Comparison of ENCODE assay signal across 8 cellular contexts in genomic region chr15:75842722-75843617, GRCh38. TPM values are rescaled to one million over a fixed set of nuclear protein-coding genes. Genes with fewer than 3 reads are reported as not detected.
DNase-seq lines count a peak whose midpoint lies in the region; ATAC-seq, FAIRE-seq and TF ChIP-seq lines count a peak whose summit lies in the region.

UBE2Q2 (plus strand) TSS chr15:75843447; CDS start chr15:75843667, 220 bp downstream.

- DNase-seq in AG10803 (ENCODE audit: low read depth): peak; percentile 68
- peak; percentile 65 for DNase-seq in GM19239 (ENCODE audit: insufficient read length, low spot score)
- DNase-seq in OCI-LY7 (ENCODE audit: low spot score): peak; percentile 77
- peak; percentile 69 for DNase-seq in activated T-cell treated with anti-CD3 and anti-CD28 coated beads for 48 hours (ENCODE audit: low read depth)
- peak; percentile 84 to 88 for DNase-seq in erythroblast (lab: John Stamatoyannopoulos, UW)
- peak; percentile 48 to 49 for DNase-seq in stimulated activated CD8-positive, alpha-beta memory T cell treated with anti-CD3 and anti-CD28 coated beads, Interleukin-7, amount 100 ng/mL, for 1 hour (ENCODE audit: low read depth in 2 of 2)

- H3K79me2 ChIP-seq in OCI-LY7 (ENCODE audit: insufficient read depth, low read depth, low read length): peaks cover 30% of the 10 kb centered on the region; the same call in 1 of the 2 replicates

- no peak for TF ChIP-seq POLR2A in erythroblast (IDR thresholded peaks at IDR 0.05; ENCODE audit: low read length)

- no peaks in the 10 kb centered on the region for H3K9me3 ChIP-seq in OCI-LY7 (ENCODE audit: low read length)
- no peaks in the 10 kb centered on the region for H3K9me3 ChIP-seq in mucosa of stomach (ENCODE audit: control insufficient read depth, low read length)

- H3K36me3 ChIP-seq in OCI-LY7 (ENCODE audit: insufficient read depth, low read length) (no peaks in the 10 kb centered on the region), mucosa of stomach (ENCODE audit: control insufficient read depth, insufficient read depth, low read length) (no peaks in the 10 kb centered on the region)

- H2AFZ ChIP-seq in OCI-LY7 (ENCODE audit: low read length): peak within 1 kb of the TSS; percentile 84

- POLR2A ChIA-PET in OCI-LY7 (lab: Charles Lee): interaction anchor here (1.0 to 1.1 kb wide), 2 partner anchors 16 to 61 kb away, joined by 3 to 4 read pairs; no protein-coding TSS in a partner anchor

- H3K4me3 ChIP-seq in AG10803 (ENCODE audit: low read length): peak within 1 kb of the TSS; percentile 91
- peak within 1 kb of the TSS; percentile 98 for H3K4me3 ChIP-seq in OCI-LY7 (ENCODE audit: low read depth, low read length, poor library complexity, severe bottlenecking)
- peak within 1 kb of the TSS; percentile 60 for H3K4me3 ChIP-seq in mucosa of stomach (ENCODE audit: low read length)

- intact Hi-C loops in OCI-LY7 (cut with micrococcal nuclease; ENCODE audit: unreplicated experiment): no loop called here

- peaks cover 7% of the 10 kb centered on the region for H3K27me3 ChIP-seq in mucosa of stomach (ENCODE audit: control insufficient read depth, insufficient read depth, low read length)

- ATAC-seq in HG03571 (IDR thresholded peaks at IDR 0.05; ENCODE audit: unreplicated experiment): peak; percentile 46

- H3K27ac ChIP-seq in OCI-LY7 (ENCODE audit: low read depth, low read length, poor library complexity, severe bottlenecking): peak within 1 kb of the TSS; percentile 53

- no TSS peak for BruUV-seq in OCI-LY7 (replicated peaks; lab: Mats Ljungman, UMichigan)

- peaks cover 14% of the 10 kb centered on the region; the same call in 1 of the 2 replicates for H4K20me1 ChIP-seq in OCI-LY7 (ENCODE audit: insufficient read depth, low read length)

- H3K4me1 ChIP-seq in OCI-LY7 (ENCODE audit: insufficient read depth, low read length, poor library complexity, severe bottlenecking) (peaks cover 37% of the 10 kb centered on the region), mucosa of stomach (ENCODE audit: control insufficient read depth, insufficient read depth, low read length) (peaks cover 18% of the 10 kb centered on the region)

- peak; percentile 28 for FAIRE-seq in GM19239 (lab: Jason Lieb, UNC)

- no peaks in the 10 kb centered on the region for H3K9me2 ChIP-seq in OCI-LY7 (ENCODE audit: insufficient read depth, low read length)

- H3K4me2 ChIP-seq in OCI-LY7 (ENCODE audit: low read length): peak within 1 kb of the TSS; percentile 94

- peak within 1 kb of the TSS; percentile 83 for H3K9ac ChIP-seq in mucosa of stomach (ENCODE audit: low read length)

- CTCF ChIA-PET in OCI-LY7 (lab: Charles Lee; ENCODE audit: unreplicated experiment): no interaction called here

- TF ChIP-seq CTCF in AG10803 (conservative IDR thresholded peaks at IDR 0.05; ENCODE audit: low read length): no peak
- no peak for TF ChIP-seq CTCF in OCI-LY7 (conservative IDR thresholded peaks at IDR 0.05; ENCODE audit: low read length)

RNA-seq across cellular contexts. Expression of gene UBE2Q2, which starts in this region (rescaled TPM):
- 8.6 and 12.0 TPM in 2 replicates for total RNA-seq in OCI-LY7 (2014; rRNA removed; shearing (Covaris generic))
- 12.0 and 14.2 TPM in 2 replicates for total RNA-seq in OCI-LY7 (2022)

Comparison
In these comparisons a context has a peak if more than half of its experiments do, and no peak if none do; other contexts are left out.
1. Peak in every context shown above with its lines: DNase-seq, ATAC-seq, H3K4me3 ChIP-seq and H3K27ac ChIP-seq.